Comparison of ENCODE assay signal across 9 cellular contexts in genomic region chr5:172768098-172768572, GRCh38. TPM values are rescaled to one million over a fixed set of nuclear protein-coding genes. Genes with fewer than 3 reads are reported as not detected.
DNase-seq lines count a peak whose midpoint lies in the region; ATAC-seq, FAIRE-seq and TF ChIP-seq lines count a peak whose summit lies in the region.
"Had no signal": no experiment of that assay in that cellular context is flagged by ENCODE, and none has a peak within 500 bp of the region (broad histone marks: within the 10 kb centered on the region; RNA-seq: fewer than 3 reads in every experiment).

No MANE protein-coding gene starts in this region.

- H4K20me1 ChIP-seq in K562 (replicated peaks; ENCODE audit: control insufficient read depth, insufficient read depth, low read length) = peaks cover 29% of the 10 kb centered on the region
- peaks cover 44% of the 10 kb centered on the region for H4K20me1 ChIP-seq in HepG2 (ENCODE audit: insufficient read depth, low read length)

- H3K4me3 ChIP-seq in HEK293 (ENCODE audit: low read depth, low read length) = peak overlapping the region; percentile 89
- no peak overlapping the region for H3K4me3 ChIP-seq in K562
- peak overlapping the region; percentile 90 to 94 (median 92); a peak in 5 of 6 replicates for H3K4me3 ChIP-seq in HepG2 (replicated peaks in 1 of 3; ENCODE audit: insufficient read depth in 1 of 3, low read depth in 2 of 3, low read length in 3 of 3)
- peak overlapping the region; percentile 18 to 86 for H3K4me3 ChIP-seq in small intestine (ENCODE audit: low read depth in 1 of 2, low read length in 2 of 2)

- CTCF ChIA-PET in HEK293 (lab: Yijun Ruan, JAX) = interaction anchor here (2.0 to 2.9 kb wide), 2 partner anchors 51 to 53 kb away, joined by 13 to 14 read pairs; no protein-coding TSS in a partner anchor
- CTCF ChIA-PET in K562 (lab: Yijun Ruan, JAX; ENCODE audit: low intra/inter-chr PET ratio) = no interaction called here
- CTCF ChIA-PET in HepG2 (lab: Yijun Ruan, JAX; ENCODE audit: low intra/inter-chr PET ratio, low total read pairs) = no interaction called here

- H3K27me3 ChIP-seq in K562 (ENCODE audit: control insufficient read depth in 2 of 2, insufficient read depth in 2 of 2, low read length in 2 of 2) = no peaks in the 10 kb centered on the region
- H3K27me3 ChIP-seq in HepG2 (ENCODE audit: control insufficient read depth in 1 of 2, insufficient read depth in 2 of 2, low read length in 2 of 2) = no peaks in the 10 kb centered on the region; a peak in 2 of 5 replicates
- no peaks in the 10 kb centered on the region for H3K27me3 ChIP-seq in small intestine (ENCODE audit: control insufficient read depth in 2 of 2, insufficient read depth in 2 of 2, low read length in 2 of 2)

- peaks cover 22% of the 10 kb centered on the region; the same call in 1 of the 2 replicates for H3K4me1 ChIP-seq in HEK293 (ENCODE audit: control insufficient read depth, insufficient read depth, low read length)
- peaks cover 35 to 52% of the 10 kb centered on the region in 2 experiments for H3K4me1 ChIP-seq in K562 (replicated peaks in 1 of 2; ENCODE audit: control insufficient read depth in 2 of 2, insufficient read depth in 2 of 2, low read length in 2 of 2)
- H3K4me1 ChIP-seq in HepG2 (ENCODE audit: insufficient read depth, low read length) = peaks cover 69% of the 10 kb centered on the region
- peaks cover under 1 to 2% of the 10 kb centered on the region in 2 donors for H3K4me1 ChIP-seq in small intestine (ENCODE audit: control insufficient read depth in 2 of 2, insufficient read depth in 1 of 2, low read depth in 1 of 2, low read length in 1 of 2)

- H3K27ac ChIP-seq in HEK293 (ENCODE audit: extremely low read depth, low read depth, low read length) = no peak overlapping the region
- no peak overlapping the region for H3K27ac ChIP-seq in K562 (ENCODE audit: extremely low read depth, low read depth, low read length)
- peak overlapping the region; percentile 25 for H3K27ac ChIP-seq in HepG2 (ENCODE audit: extremely low read length, insufficient read depth, low read length)
- H3K27ac ChIP-seq in small intestine (ENCODE audit: low read depth in 1 of 2, low read length in 1 of 2) = peak overlapping the region; percentile 98 to 99

- in situ Hi-C loops in K562 (cut with MboI) = no loop called here
- in situ Hi-C loops in HepG2 (cut with HindIII; ENCODE audit: extremely low pct_ligation_motif_present, low pct_unique_long_range_greater_than_20kb) = loop anchor here (5.0 kb wide), 1 partner anchor 36 kb away; no protein-coding TSS in a partner anchor

- TF ChIP-seq POLR2A in K562 (conservative IDR thresholded peaks at IDR 0.05) = no peak
- no peak for TF ChIP-seq POLR2A in HepG2 (IDR thresholded peaks at IDR 0.05; ENCODE audit: insufficient read depth in 1 of 2, low read depth in 2 of 2, low read length in 2 of 2)

- no TSS peak for BruUV-seq in K562 (replicated peaks; lab: Mats Ljungman, UMichigan)
- no TSS peak for BruUV-seq in HepG2 (replicated peaks; lab: Mats Ljungman, UMichigan)

- H3K36me3 ChIP-seq in HEK293 (ENCODE audit: control insufficient read depth in 2 of 2, insufficient read depth in 1 of 2, low read length in 2 of 2) = peaks cover 0 to 30% of the 10 kb centered on the region in 2 experiments; a peak in 1 of 3 replicates
- H3K36me3 ChIP-seq in K562 (ENCODE audit: control insufficient read depth, insufficient read depth, low read length) = peaks cover 30% of the 10 kb centered on the region
- H3K36me3 ChIP-seq in HepG2 (replicated peaks in 1 of 2; ENCODE audit: control insufficient read depth in 1 of 2, insufficient read depth in 2 of 2, low read length in 2 of 2) = peaks cover 6 to 27% of the 10 kb centered on the region in 2 experiments
- H3K36me3 ChIP-seq in small intestine (ENCODE audit: control insufficient read depth in 2 of 2, insufficient read depth in 2 of 2, low read length in 2 of 2) = peaks cover 5 to 18% of the 10 kb centered on the region in 2 donors

- no peak for DNase-seq in K562 (ENCODE audit: extremely low read depth in 1 of 4, low spot score in 3 of 4)
- DNase-seq in HepG2 (ENCODE audit: low spot score) = no peak
- DNase-seq in small intestine = no peak
- DNase-seq in iPS-NIHi11 (ENCODE audit: low spot score) = no peak
- DNase-seq in AG08395 (ENCODE audit: low spot score) = no peak
- DNase-seq: RPMI8226 had no signal

- H3K4me2 ChIP-seq in K562 (ENCODE audit: insufficient read depth, low read length) = peak overlapping the region; percentile 93
- H3K4me2 ChIP-seq in HepG2 (ENCODE audit: low read depth, low read length) = peak overlapping the region; percentile 94

- POLR2A ChIA-PET in HEK293 (lab: Yijun Ruan, JAX) = interaction anchor here (1.4 to 7.5 kb wide), 6 partner anchors 10 to 137 kb away, joined by 4 to 89 read pairs (median 24); no protein-coding TSS in a partner anchor
- POLR2A ChIA-PET in K562 (lab: Yijun Ruan, JAX) = interaction anchor here (0.6 to 3.5 kb wide), 12 partner anchors 13 to 170 kb away, joined by 3 to 42 read pairs (median 4); no protein-coding TSS in a partner anchor
- POLR2A ChIA-PET in HepG2 (lab: Yijun Ruan, JAX) = interaction anchor here (1.0 to 17.1 kb wide), 9 partner anchors 6 to 92 kb away, joined by 3 to 425 read pairs (median 25); no protein-coding TSS in a partner anchor

- TF ChIP-seq EP300 in K562 (IDR thresholded peaks at IDR 0.05; ENCODE audit: low read length) (no peak), HepG2 (IDR thresholded peaks at IDR 0.05; ENCODE audit: low read depth in 2 of 2, low read length in 2 of 2) (no peak), HepG2 (CRISPR knock-in tag; IDR thresholded peaks at IDR 0.05; ENCODE audit: borderline replicate concordance) (no peak)

- TF ChIP-seq RAD21 in K562 (CRISPR knock-in tag; conservative IDR thresholded peaks at IDR 0.05 in 1 of 2, IDR thresholded peaks at IDR 0.05 in 1 of 2) (no peak), HepG2 (CRISPR knock-in tag; IDR thresholded peaks at IDR 0.05) (no peak)

- ATAC-seq in K562 (no peak), HepG2 (no peak), GM19328 (IDR thresholded peaks at IDR 0.05; ENCODE audit: unreplicated experiment) (no peak), GM18907 (IDR thresholded peaks at IDR 0.05; ENCODE audit: unreplicated experiment) (no peak)

- H3K9ac ChIP-seq in K562 (ENCODE audit: insufficient read depth in 1 of 2, low read depth in 2 of 2, low read length in 2 of 2) (no peak overlapping the region; a peak in 1 of 4 replicates), HepG2 (ENCODE audit: insufficient read depth, low read depth, low read length) (peak overlapping the region; percentile 99; the same call in 1 of the 2 replicates)

- peaks cover 9% of the 10 kb centered on the region for H3K9me1 ChIP-seq in K562 (ENCODE audit: control insufficient read depth, insufficient read depth, low read length)

- peaks cover 26% of the 10 kb centered on the region for H3K79me2 ChIP-seq in K562 (ENCODE audit: control insufficient read depth, insufficient read depth, low read length)
- H3K79me2 ChIP-seq in HepG2 (ENCODE audit: insufficient read depth, low read length) = peaks cover 35% of the 10 kb centered on the region

- no peak for FAIRE-seq in K562 (lab: Jason Lieb, UNC)
- FAIRE-seq in HepG2 (lab: Jason Lieb, UNC) = no peak
- FAIRE-seq in small intestine (lab: Jason Lieb, UNC) = no peak

- 86% methylated on average over 5 of the region's 5 CpGs for WGBS in K562 (ENCODE audit: insufficient coverage, low coverage, missing lambda C conversion rate)
- WGBS in HepG2 (ENCODE audit: low lambda C conversion rate) = 94% methylated on average over 5 of the region's 5 CpGs
- 80 to 90% (median 83%) methylated on average over 5 of the region's 5 CpGs for WGBS in small intestine, 3 donors

- H2AFZ ChIP-seq in K562 (ENCODE audit: low read depth, low read length) (no peak overlapping the region), HepG2 (ENCODE audit: low read length) (no peak overlapping the region)

- TF ChIP-seq CTCF in HEK293 (tag by site-specific recombination; IDR thresholded peaks at IDR 0.05) = no peak
- TF ChIP-seq CTCF in K562 (IDR thresholded peaks at IDR 0.05 in 2 of 3, conservative IDR thresholded peaks at IDR 0.05 in 1 of 3; ENCODE audit: insufficient read depth in 2 of 3, low read depth in 1 of 3, low read length in 3 of 3) = no peak
- TF ChIP-seq CTCF in HepG2 (CRISPR knock-in tag; IDR thresholded peaks at IDR 0.05) = no peak

- intact Hi-C loops in K562 (cut with micrococcal nuclease) (no loop called here), HepG2 (cut with micrococcal nuclease; ENCODE audit: unreplicated experiment) (no loop called here)

- H3K9me3 ChIP-seq in HEK293 (ENCODE audit: control insufficient read depth, insufficient read depth, low read depth, low read length) (no peaks in the 10 kb centered on the region), K562 (replicated peaks; ENCODE audit: control insufficient read depth, insufficient read depth, low read depth, low read length) (no peaks in the 10 kb centered on the region), HepG2 (ENCODE audit: low read length) (no peaks in the 10 kb centered on the region), small intestine (ENCODE audit: control insufficient read depth, low read depth) (no peaks in the 10 kb centered on the region)

RNA-seq across cellular contexts. Expression of gene DUSP1, which starts 2.9 kb away (rescaled TPM):
- 11.5 and 24.3 TPM in 2 replicates for total RNA-seq in K562 (2011; cell fraction: chromatin; rRNA removed; ENCODE audit: low replicate concordance)
- total RNA-seq in K562 (2011; cell fraction: nucleolus; rRNA removed) = 32.5 and 33.0 TPM in 2 replicates
- 17.9 and 22.4 TPM in 2 replicates for total RNA-seq in K562 (2011; cell fraction: nucleoplasm; rRNA removed)
- 12.8 and 18.9 TPM in 2 replicates for total RNA-seq in K562 (2014; rRNA removed)
- total RNA-seq in K562 (2014; rRNA removed; fragmentation: Illumina TruSeq; extraction: Trizol) = 5.0 and 7.3 TPM in 2 replicates
- 4.4 and 4.8 TPM in 2 replicates for total RNA-seq in K562 (2015; rRNA removed; fragmentation: Illumina TruSeq; extraction: Trizol)
- total RNA-seq in K562 (2021) = 14.2 and 17.1 TPM in 2 replicates
- 12.6 and 13.3 TPM in 2 replicates for polyA plus RNA-seq in K562 (2011; rRNA removed)
- 16.2 and 25.8 TPM in 2 replicates for polyA plus RNA-seq in K562 (2011; cell fraction: cytosol; rRNA removed)
- polyA plus RNA-seq in K562 (2011; cell fraction: nucleus; rRNA removed) = 26.5 and 30.4 TPM in 2 replicates
- polyA plus RNA-seq in K562 (2012) = 8.3 and 11.4 TPM in 2 replicates
- 8.0 and 8.5 TPM in 2 replicates for polyA plus RNA-seq in K562 (2014; fragmentation: Illumina TruSeq; extraction: Trizol)
- 1 to 10 TPM; 2.1 to 3.0 TPM for polyA plus RNA-seq in K562 (2014; fragmentation: Nextera tagmentation; extraction: Ambion mirVana)
- 10.1 and 14.1 TPM in 2 replicates for polyA plus RNA-seq in K562 (2014; rRNA removed)
- 13.6 and 20.8 TPM in 2 replicates for polyA minus RNA-seq in K562 (2011; rRNA and poly(A)+ RNA removed)
- 13.5 and 14.0 TPM in 2 replicates for polyA minus RNA-seq in K562 (2011; cell fraction: cytosol; rRNA and poly(A)+ RNA removed)
- 23.3 and 31.2 TPM in 2 replicates for polyA minus RNA-seq in K562 (2011; cell fraction: nucleus; rRNA and poly(A)+ RNA removed)
- total RNA-seq in HepG2 (2016; rRNA removed; fragmentation: Illumina TruSeq; extraction: Trizol) = 18.0 and 27.1 TPM in 2 replicates
- total RNA-seq in HepG2 (2016; cell fraction: cytosol; rRNA removed; fragmentation: Illumina TruSeq; extraction: Trizol; ENCODE audit: low read depth) = 7.1 and 7.8 TPM in 2 replicates
- total RNA-seq in HepG2 (2016; cell fraction: insoluble cytoplasmic fraction; rRNA removed; fragmentation: Illumina TruSeq; extraction: Trizol) = 15.8 and 29.9 TPM in 2 replicates
- total RNA-seq in HepG2 (2016; cell fraction: membrane; rRNA removed; fragmentation: Illumina TruSeq; extraction: Trizol) = 14.2 and 16.6 TPM in 2 replicates
- total RNA-seq in HepG2 (2016; cell fraction: nucleus; rRNA removed; fragmentation: Illumina TruSeq; extraction: Trizol) = 53.7 and 56.5 TPM in 2 replicates
- 55.5 and 79.2 TPM in 2 replicates for polyA plus RNA-seq in HepG2 (2011; rRNA removed)
- polyA plus RNA-seq in HepG2 (2011; cell fraction: cytosol; rRNA removed) = 59.1 and 69.7 TPM in 2 replicates
- 85.1 and 113 TPM in 2 replicates for polyA plus RNA-seq in HepG2 (2011; cell fraction: nucleus; rRNA removed)
- polyA plus RNA-seq in HepG2 (2012) = 48.1 and 56.6 TPM in 2 replicates
- 4.7 and 6.0 TPM in 2 replicates for polyA plus RNA-seq in HepG2 (2016; cell fraction: cytosol; fragmentation: Illumina TruSeq; extraction: Trizol; ENCODE audit: low read depth)
- 17.2 and 23.0 TPM in 2 replicates for polyA plus RNA-seq in HepG2 (2016; cell fraction: insoluble cytoplasmic fraction; fragmentation: Illumina TruSeq; extraction: Trizol; ENCODE audit: low read depth)
- polyA plus RNA-seq in HepG2 (2016; cell fraction: membrane; fragmentation: Illumina TruSeq; extraction: Trizol; ENCODE audit: low read depth) = 9.3 and 9.4 TPM in 2 replicates
- 63.2 and 85.8 TPM in 2 replicates for polyA plus RNA-seq in HepG2 (2016; cell fraction: nucleus; fragmentation: Illumina TruSeq; extraction: Trizol; ENCODE audit: insufficient read depth, low read depth)
- polyA minus RNA-seq in HepG2 (2011; rRNA and poly(A)+ RNA removed; ENCODE audit: low replicate concordance) = 142 and 198 TPM in 2 replicates
- polyA minus RNA-seq in HepG2 (2011; cell fraction: cytosol; rRNA and poly(A)+ RNA removed) = 72.5 and 80.5 TPM in 2 replicates
- polyA minus RNA-seq in HepG2 (2011; cell fraction: nucleus; rRNA and poly(A)+ RNA removed) = 95.3 and 131 TPM in 2 replicates
- polyA plus RNA-seq in small intestine = 100 to 1,000 TPM in 1 of 3 donors, 10 to 100 TPM in 2; 64.4 to 216 (median 65.4) TPM

Comparison
In these comparisons a context has a peak if more than half of its experiments do, and no peak if none do; other contexts are left out.
1. H3K27ac ChIP-seq: peak in HepG2 (single experiment) and small intestine (2 of 2); none in HEK293 (single experiment) and K562 (single experiment).